ENCODE assay signal across 8 cellular contexts in genomic region chr12:8698132-8698829, GRCh38. TPM values are rescaled to one million over a fixed set of nuclear protein-coding genes. Genes with fewer than 3 reads are reported as not detected.
A peak's percentile ranks its signal among the peaks of the same experiment; 100 is the strongest.
DNase-seq lines count a peak whose midpoint lies in the region; ATAC-seq, FAIRE-seq and TF ChIP-seq lines count a peak whose summit lies in the region.

No MANE protein-coding gene starts in this region.

- peak overlapping the region; percentile 99 for H2BK5ac ChIP-seq in H1 (ENCODE audit: low read depth, low read length)

- H3K27me3 Mint-ChIP-seq in Caco-2 (ENCODE audit: insufficient read depth, unreplicated experiment) = peaks cover 34% of the 10 kb centered on the region
- H3K27me3 Mint-ChIP-seq in activated CD8-positive, alpha-beta T cell treated with anti-CD3 and anti-CD28 coated beads for 36 hours = peaks cover 2% of the 10 kb centered on the region

- H3K9ac ChIP-seq in H1 (replicated peaks in 1 of 4; ENCODE audit: extremely low read depth in 1 of 4, low read depth in 3 of 4, low read length in 3 of 4) = peak overlapping the region; percentile 75 to 92 (median 86)

- H3K4ac ChIP-seq in H1 (replicated peaks; ENCODE audit: insufficient read length, low read depth, low read length) = peak overlapping the region; percentile 99

- peaks cover 13% of the 10 kb centered on the region for H3K4me1 Mint-ChIP-seq in Caco-2 (ENCODE audit: low read depth, unreplicated experiment)
- H3K4me1 Mint-ChIP-seq in activated CD8-positive, alpha-beta T cell treated with anti-CD3 and anti-CD28 coated beads for 36 hours (ENCODE audit: low read depth) = peaks cover 20% of the 10 kb centered on the region
- H3K4me1 Mint-ChIP-seq in stimulated activated effector memory CD8-positive, alpha-beta T cell treated with anti-CD3 and anti-CD28 coated beads, Interleukin-12 subunit alpha, Interleukin-12 subunit beta, amount 100 ng/mL, for 72 hours = peaks cover 19% of the 10 kb centered on the region

- peak overlapping the region; percentile 99 for H4K5ac ChIP-seq in H1 (ENCODE audit: insufficient read length, low read depth, low read length)

- CTCF ChIA-PET in Caco-2 (lab: Charles Lee) = interaction anchor here (0.6 to 1.0 kb wide), 3 partner anchors 19 to 252 kb away, joined by 3 to 5 read pairs (median 3); no protein-coding TSS in a partner anchor
- CTCF ChIA-PET in activated CD8-positive, alpha-beta T cell treated with anti-CD3 and anti-CD28 coated beads for 36 hours (lab: Charles Lee) = interaction anchor here (1.6 kb wide), 1 partner anchor 351 kb away, joined by 4 read pairs; no protein-coding TSS in a partner anchor
- CTCF ChIA-PET in H1 (lab: Charles Lee; ENCODE audit: partially characterized antibody) = interaction anchor here (0.5 to 1.2 kb wide), 3 partner anchors 17 to 215 kb away, joined by 3 to 5 read pairs (median 3); no protein-coding TSS in a partner anchor

- H2BK120ac ChIP-seq in H1 (replicated peaks; ENCODE audit: low read depth, low read length) = no peak overlapping the region

- H2BK15ac ChIP-seq in H1 (ENCODE audit: low read length) = no peak overlapping the region; the same call in 1 of the 2 replicates

- no peak for TF ChIP-seq RAD21 in H1 (IDR thresholded peaks at IDR 0.05 in 1 of 2, conservative IDR thresholded peaks at IDR 0.05 in 1 of 2; ENCODE audit: low read depth in 2 of 2, low read length in 2 of 2)

- 0 out of 2 replicates have a peak, but pooled peaks cover 6% of the 10 kb centered on the region for H3K4me1 ChIP-seq in Caco-2
- peaks cover 2 to 9% (median 3%) of the 10 kb centered on the region in 4 experiments; a peak in 3 of 7 replicates for H3K4me1 ChIP-seq in H1 (replicated peaks in 1 of 4; ENCODE audit: control insufficient read depth in 3 of 4, insufficient read depth in 4 of 4, low read length in 3 of 4)

- peaks cover 6% of the 10 kb centered on the region for H3K36me3 Mint-ChIP-seq in Caco-2 (ENCODE audit: insufficient read depth, unreplicated experiment)
- H3K36me3 Mint-ChIP-seq in activated CD8-positive, alpha-beta T cell treated with anti-CD3 and anti-CD28 coated beads for 36 hours (ENCODE audit: low read depth) = no peaks in the 10 kb centered on the region
- H3K36me3 Mint-ChIP-seq in stimulated activated effector memory CD8-positive, alpha-beta T cell treated with anti-CD3 and anti-CD28 coated beads, Interleukin-12 subunit alpha, Interleukin-12 subunit beta, amount 100 ng/mL, for 72 hours = peaks cover 6% of the 10 kb centered on the region

- FAIRE-seq in H1 (lab: Jason Lieb, UNC) = no peak

- no peaks in the 10 kb centered on the region for H3K9me3 ChIP-seq in Caco-2
- H3K9me3 ChIP-seq in H1 (ENCODE audit: insufficient read depth in 2 of 2, low read depth in 1 of 2, low read length in 1 of 2) = no peaks in the 10 kb centered on the region

- POLR2A ChIA-PET in Caco-2 (lab: Charles Lee) = interaction anchor here (0.8 kb wide), 1 partner anchor 51 kb away, joined by 3 read pairs; no protein-coding TSS in a partner anchor
- POLR2A ChIA-PET in activated CD8-positive, alpha-beta T cell treated with anti-CD3 and anti-CD28 coated beads for 36 hours (lab: Charles Lee) = interaction anchor here (1.0 kb wide), 1 partner anchor 46 kb away, joined by 3 read pairs; no protein-coding TSS in a partner anchor
- POLR2A ChIA-PET in H1 (lab: Charles Lee; ENCODE audit: partially characterized antibody) = interaction anchor here (0.8 to 2.3 kb wide), 17 partner anchors 9 to 216 kb away, joined by 3 to 15 read pairs (median 4); partner anchors contain the start of gene PHC1

- peak overlapping the region; percentile 94; the same call in 1 of the 2 replicates for H4K8ac ChIP-seq in H1 (ENCODE audit: extremely low read depth, insufficient read depth, low read length)

- peak overlapping the region; percentile 99 for H3K18ac ChIP-seq in H1 (ENCODE audit: extremely low read depth, low read length)

- H3K27me3 ChIP-seq in Caco-2 (replicated peaks; ENCODE audit: control insufficient read depth, insufficient read depth, low read length) (no peaks in the 10 kb centered on the region), H1 (replicated peaks in 1 of 4; ENCODE audit: control insufficient read depth in 3 of 4, extremely low read depth in 1 of 4, insufficient read depth in 3 of 4, low read length in 3 of 4) (no peaks in the 10 kb centered on the region)

- peaks cover under 1 to 7% of the 10 kb centered on the region in 2 experiments for H4K20me1 ChIP-seq in H1 (replicated peaks in 1 of 2; ENCODE audit: control insufficient read depth in 1 of 2, insufficient read depth in 2 of 2, low read length in 2 of 2)

- H3K4me2 ChIP-seq in H1 (ENCODE audit: insufficient read depth in 1 of 2, low read depth in 2 of 2, low read length in 2 of 2) = peak overlapping the region; percentile 70 to 81

- peak overlapping the region; percentile 93 for H3K56ac ChIP-seq in H1 (replicated peaks; ENCODE audit: insufficient read length, low read depth, low read length)

- H2BK20ac ChIP-seq in H1 (ENCODE audit: low read length) = no peak overlapping the region

- H3K4me3 Mint-ChIP-seq in Caco-2 (ENCODE audit: unreplicated experiment) = peak overlapping the region; percentile 95
- H3K4me3 Mint-ChIP-seq in activated CD8-positive, alpha-beta T cell treated with anti-CD3 and anti-CD28 coated beads for 36 hours = peak overlapping the region; percentile 88
- H3K4me3 Mint-ChIP-seq in stimulated activated effector memory CD8-positive, alpha-beta T cell treated with anti-CD3 and anti-CD28 coated beads, Interleukin-12 subunit alpha, Interleukin-12 subunit beta, amount 100 ng/mL, for 72 hours = peak overlapping the region; percentile 81

- peaks cover 6% of the 10 kb centered on the region; the same call in 1 of the 2 replicates for H3K23me2 ChIP-seq in H1 (ENCODE audit: low read depth, low read length)

- no TSS peak for BruUV-seq in Caco-2 (replicated peaks; lab: Mats Ljungman, UMichigan)

- DNase-seq in Caco-2 (peak; percentile 40 to 66), M059J (ENCODE audit: low read depth) (peak; percentile 40), H1 (ENCODE audit: low read depth in 1 of 2, low spot score in 2 of 2) (peak in 1 of 2 experiments; percentile 78), midbrain (lab: John Stamatoyannopoulos, UW) (peak; percentile 19), cortex of kidney (lab: John Stamatoyannopoulos, UW) (no peak)
- peak; percentile 54 for DNase-seq in activated CD8-positive, alpha-beta T cell treated with anti-CD3 and anti-CD28 coated beads for 36 hours
- peak; percentile 24 to 74 for DNase-seq in stimulated activated effector memory CD8-positive, alpha-beta T cell treated with anti-CD3 and anti-CD28 coated beads, Interleukin-12 subunit alpha, Interleukin-12 subunit beta, amount 100 ng/mL, for 72 hours (ENCODE audit: low spot score in 2 of 2)

- WGBS in H1 (ENCODE audit: extremely low coverage in 1 of 2, insufficient coverage in 1 of 2, insufficient read length in 1 of 2, insufficient replicate concordance in 2 of 2, low coverage in 1 of 2, low lambda C conversion rate in 2 of 2, missing lambda C conversion rate in 1 of 2), 2 experiments = 2% methylated on average over 37 of the region's 85 CpGs; no CpG with 5 or more reads in 1 of the 2 experiments

- TF ChIP-seq EP300 in H1 (IDR thresholded peaks at IDR 0.05; ENCODE audit: borderline replicate concordance in 1 of 2, low read depth in 2 of 2, low read length in 2 of 2) = no peak

- peak overlapping the region; percentile 76 for H3K4me3 ChIP-seq in Caco-2 (ENCODE audit: low read depth, low read length)
- peak overlapping the region; percentile 69 to 92 (median 74) for H3K4me3 ChIP-seq in H1 (ENCODE audit: extremely low read depth in 1 of 4, insufficient read depth in 2 of 4, low read depth in 3 of 4, low read length in 4 of 4)

- intact Hi-C loops in Caco-2 (cut with micrococcal nuclease; ENCODE audit: unreplicated experiment) = no loop called here
- intact Hi-C loops in activated CD8-positive, alpha-beta T cell treated with anti-CD3 and anti-CD28 coated beads for 36 hours (cut with micrococcal nuclease) = no loop called here

- H2AK5ac ChIP-seq in H1 (ENCODE audit: low read depth, low read length) = no peak overlapping the region

- H4K91ac ChIP-seq in H1 (replicated peaks; ENCODE audit: insufficient read length, low read length) = peak overlapping the region; percentile 99

- TF ChIP-seq POLR2A in H1 (IDR thresholded peaks at IDR 0.05; ENCODE audit: control extremely low read depth in 1 of 2, low read depth in 2 of 2, low read length in 2 of 2) = peak in 1 of 2 experiments; percentile 52; a peak in 2 of 3 replicates

- H3K36me3 ChIP-seq in Caco-2 (ENCODE audit: control insufficient read depth, insufficient read depth, low read length) (no peaks in the 10 kb centered on the region), H1 (ENCODE audit: control insufficient read depth in 2 of 4, insufficient read depth in 4 of 4, low read length in 3 of 4) (peaks cover 0 to 10% (median 0%) of the 10 kb centered on the region in 4 experiments; a peak in 2 of 8 replicates)

- no peak overlapping the region for H2AFZ ChIP-seq in H1 (ENCODE audit: low read length)

- no peak overlapping the region for H3K23ac ChIP-seq in H1 (ENCODE audit: insufficient read length)

- peak; percentile 44 for ATAC-seq in GM21723 (IDR thresholded peaks at IDR 0.05; ENCODE audit: unreplicated experiment)
- peak; percentile 34 for ATAC-seq in activated CD8-positive, alpha-beta T cell treated with anti-CD3 and anti-CD28 coated beads for 36 hours
- ATAC-seq in stimulated activated effector memory CD8-positive, alpha-beta T cell treated with anti-CD3 and anti-CD28 coated beads, Interleukin-12 subunit alpha, Interleukin-12 subunit beta, amount 100 ng/mL, for 72 hours = peak; percentile 68

- peak overlapping the region; percentile 92 for H3K27ac ChIP-seq in H1 (ENCODE audit: low read depth, low read length)

- peak overlapping the region; percentile 94; the same call in 1 of the 2 replicates for H2BK12ac ChIP-seq in H1 (ENCODE audit: low read depth, low read length)

- no peak overlapping the region for H3K27ac Mint-ChIP-seq in Caco-2 (ENCODE audit: unreplicated experiment)
- H3K27ac Mint-ChIP-seq in activated CD8-positive, alpha-beta T cell treated with anti-CD3 and anti-CD28 coated beads for 36 hours = peak overlapping the region; percentile 90
- peak overlapping the region; percentile 29 for H3K27ac Mint-ChIP-seq in stimulated activated effector memory CD8-positive, alpha-beta T cell treated with anti-CD3 and anti-CD28 coated beads, Interleukin-12 subunit alpha, Interleukin-12 subunit beta, amount 100 ng/mL, for 72 hours

- no peaks in the 10 kb centered on the region for H3K9me3 Mint-ChIP-seq in Caco-2 (ENCODE audit: unreplicated experiment)
- H3K9me3 Mint-ChIP-seq in activated CD8-positive, alpha-beta T cell treated with anti-CD3 and anti-CD28 coated beads for 36 hours = no peaks in the 10 kb centered on the region
- no peaks in the 10 kb centered on the region for H3K9me3 Mint-ChIP-seq in stimulated activated effector memory CD8-positive, alpha-beta T cell treated with anti-CD3 and anti-CD28 coated beads, Interleukin-12 subunit alpha, Interleukin-12 subunit beta, amount 100 ng/mL, for 72 hours

- no peak overlapping the region for H3K14ac ChIP-seq in H1 (ENCODE audit: insufficient read length)

- peaks cover 19 to 48% of the 10 kb centered on the region in 2 experiments for H3K79me2 ChIP-seq in H1 (ENCODE audit: control insufficient read depth in 1 of 2, insufficient read depth in 2 of 2, low read length in 2 of 2)

- H3K79me1 ChIP-seq in H1 (ENCODE audit: low read depth, low read length) = no peaks in the 10 kb centered on the region

- TF ChIP-seq CTCF in Caco-2 (IDR thresholded peaks at IDR 0.05; ENCODE audit: insufficient read depth in 1 of 2, low read depth in 1 of 2, low read length in 1 of 2, severe bottlenecking in 1 of 2, unreplicated experiment in 1 of 2) = no peak
- TF ChIP-seq CTCF in activated CD8-positive, alpha-beta T cell treated with anti-CD3 and anti-CD28 coated beads for 36 hours (IDR thresholded peaks at IDR 0.05) = no peak
- no peak for TF ChIP-seq CTCF in H1 (IDR thresholded peaks at IDR 0.05; ENCODE audit: control extremely low read depth in 1 of 3, insufficient read depth in 1 of 3, low read depth in 1 of 3, low read length in 3 of 3)

RNA-seq across cellular contexts. Expression of gene RIMKLB, which starts 0.5 kb away (rescaled TPM):
- total RNA-seq in Caco-2 (2022) = 3.3 and 3.6 TPM in 2 replicates
- 4.0 and 9.2 TPM in 2 replicates for total RNA-seq in M059J (2014; rRNA removed; shearing (Covaris generic))
- 1 to 10 TPM; 7.7 to 8.6 TPM for total RNA-seq in activated CD8-positive, alpha-beta T cell treated with anti-CD3 and anti-CD28 coated beads for 36 hours
- total RNA-seq in H1 (2021; fragmentation: NEBNext Ultra II Directional; extraction: Animal tissue kit (Norgen Biotek cat#: 25700)) = 75.7 and 78.2 TPM in 2 replicates
- polyA plus RNA-seq in H1 (2011; rRNA removed) = 37.8 and 38.0 TPM in 2 replicates
- 66.4 TPM for polyA plus RNA-seq in H1 (2011; cell fraction: cytosol; rRNA removed)
- polyA plus RNA-seq in H1 (2011; cell fraction: nucleus; rRNA removed) = 111 TPM
- polyA plus RNA-seq in H1 (2012, experiment 1 of 2) = 74.3 to 134 TPM (median 89.9 TPM) in 4 replicates
- 7.8 TPM for polyA plus RNA-seq in H1 (2012, experiment 2 of 2)
- polyA plus RNA-seq in H1 (2013, experiment 1 of 2) = 98.9 TPM
- 80.9 TPM for polyA plus RNA-seq in H1 (2013, experiment 2 of 2)
- polyA minus RNA-seq in H1 (2011; rRNA and poly(A)+ RNA removed) = 95.2 and 103 TPM in 2 replicates
- polyA minus RNA-seq in H1 (2011; cell fraction: cytosol; rRNA and poly(A)+ RNA removed) = 46.0 TPM
- polyA minus RNA-seq in H1 (2011; cell fraction: nucleus; rRNA and poly(A)+ RNA removed) = 103 TPM

RNA-seq across cellular contexts. Expression of gene MFAP5, which starts 35.7 kb away (rescaled TPM):
- 0.61 and 1.00 TPM in 2 replicates for total RNA-seq in Caco-2 (2022)
- total RNA-seq in M059J (2014; rRNA removed; shearing (Covaris generic)) = not detected in 2 replicates
- not detected for total RNA-seq in activated CD8-positive, alpha-beta T cell treated with anti-CD3 and anti-CD28 coated beads for 36 hours
- total RNA-seq in H1 (2021; fragmentation: NEBNext Ultra II Directional; extraction: Animal tissue kit (Norgen Biotek cat#: 25700)) = 0.86 TPM in 1 of 2 replicates, not detected in the other
- 0.46 and 0.60 TPM in 2 replicates for polyA plus RNA-seq in H1 (2011; rRNA removed)
- 0.34 TPM for polyA plus RNA-seq in H1 (2011; cell fraction: cytosol; rRNA removed)
- polyA plus RNA-seq in H1 (2011; cell fraction: nucleus; rRNA removed) = 0.44 TPM
- 0.35 to 0.64 TPM (median 0.52 TPM) in 3 of 4 replicates, not detected in the other for polyA plus RNA-seq in H1 (2012, experiment 1 of 2)
- polyA plus RNA-seq in H1 (2012, experiment 2 of 2) = not detected
- 0.85 TPM for polyA plus RNA-seq in H1 (2013, experiment 1 of 2)
- polyA plus RNA-seq in H1 (2013, experiment 2 of 2) = 1.1 TPM
- polyA minus RNA-seq in H1 (2011; rRNA and poly(A)+ RNA removed) = 0.98 and 2.0 TPM in 2 replicates
- not detected for polyA minus RNA-seq in H1 (2011; cell fraction: cytosol; rRNA and poly(A)+ RNA removed)
- polyA minus RNA-seq in H1 (2011; cell fraction: nucleus; rRNA and poly(A)+ RNA removed) = 2.5 TPM
